30 cellular contexts compared by ENCODE assay signal in the genomic region with DNA sequence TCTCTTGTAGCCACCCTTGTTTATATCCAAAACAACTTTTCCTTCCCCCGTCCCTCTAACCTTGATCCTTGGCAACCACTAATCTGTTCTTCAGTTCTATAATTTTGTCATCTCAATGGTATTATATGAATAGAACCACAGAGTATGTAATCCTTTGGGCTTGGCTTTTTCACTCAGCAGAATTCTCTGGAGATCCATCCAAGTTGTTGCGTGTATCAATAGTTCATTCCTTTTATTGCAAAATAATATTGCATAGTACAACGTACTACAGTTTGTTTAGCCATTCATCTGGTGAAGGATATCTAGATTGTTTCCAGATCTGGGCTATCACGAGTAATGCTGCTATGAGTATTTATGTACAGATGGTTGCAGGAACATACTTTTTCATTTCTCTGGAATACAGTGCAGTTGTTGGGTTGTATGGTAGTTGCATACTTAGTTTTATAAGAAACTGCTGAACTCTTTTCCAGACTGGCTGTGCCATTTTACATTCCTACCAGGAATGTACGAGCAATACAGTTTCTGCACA.
"Had no signal": no experiment of that assay in that cellular context is flagged by ENCODE, and none has a peak within 500 bp of the region (broad histone marks: within the 10 kb centered on the region; RNA-seq: fewer than 3 reads in every experiment).

No MANE protein-coding gene starts in this region.

- H3K9ac ChIP-seq: SK-N-SH had no signal

- H3K4me3 ChIP-seq: Peyer's patch, SJSA1 had no signal

- H3K4me1 ChIP-seq: Peyer's patch, SJSA1 had no signal

- H3K9me3 ChIP-seq: SJSA1, SK-N-SH had no signal

- H3K36me3 ChIP-seq: Peyer's patch, SJSA1 had no signal

- DNase-seq: activated B cell treated with CpG ODN at 0.5 μM for 24 hours; activated CD4-positive, alpha-beta memory T cell treated with anti-CD3 and anti-CD28 coated beads for 36 hours; activated CD4-positive, alpha-beta T cell treated with anti-CD3 and anti-CD28 coated beads for 4 hours; activated CD4-positive, alpha-beta T cell treated with anti-CD3 and anti-CD28 coated beads, Interleukin-2, amount 50 U/mL, for 1 hour; activated CD4-positive, CD25-positive, alpha-beta regulatory T cell treated with anti-CD3 and anti-CD28 coated beads, Interleukin-2, amount 50 U/mL, for 72 hours; activated CD8-positive, alpha-beta memory T cell treated with anti-CD3 and anti-CD28 coated beads, Interleukin-2, amount 50 U/mL, for 4 hours; activated gamma-delta T cell treated with Interleukin-2 at 50 U/mL for 16 hours; activated naive CD4-positive, alpha-beta T cell treated with anti-CD3 and anti-CD28 coated beads for 36 hours; activated T-cell treated with anti-CD3 and anti-CD28 coated beads for 4 hours; activated T-cell treated with anti-CD3 and anti-CD28 coated beads, Interleukin-2, amount 50 U/mL, for 4 hours; anterior cingulate cortex; caudate nucleus; Karpas-422; NCI-H1048; NCI-H1105 treated with DMSO at 0.1 percent for 48 hours; NCI-H1436; NCI-H1694; NCI-H1930; NCI-H2081 treated with DMSO at 0.1 percent for 48 hours; NCI-H510A; NCI-H526; NCI-H748 treated with DMSO at 0.1 percent for 48 hours; NK-92 treated with Interleukin-12 subunit alpha and Interleukin-12 subunit beta, amount 100 ng/mL, for 24 hours; PC-3; RPMI8226; SHP77 treated with DMSO at 0.1 percent for 48 hours; SK-N-SH had no signal

- ATAC-seq: activated naive CD4-positive, alpha-beta T cell treated with anti-CD3 and anti-CD28 coated beads, Interleukin-2, amount 50 U/mL, for 72 hours; activated T-cell treated with anti-CD3 and anti-CD28 coated beads, Interleukin-2, amount 50 U/mL, for 4 hours; PC-3 had no signal

- H3K27me3 ChIP-seq: Peyer's patch, SJSA1 had no signal
